In genomic region chr12:29725587-29726320, GRCh38 we compare ENCODE assay signal across 10 cellular contexts. TPM values are rescaled to one million over a fixed set of nuclear protein-coding genes. Genes with fewer than 3 reads are reported as not detected.
DNase-seq lines count a peak whose midpoint lies in the region; ATAC-seq and TF ChIP-seq lines count a peak whose summit lies in the region.
"Had no signal": no experiment of that assay in that cellular context is flagged by ENCODE, and none has a peak within 500 bp of the region (broad histone marks: within the 10 kb centered on the region; RNA-seq: fewer than 3 reads in every experiment).

No MANE protein-coding gene starts in this region.

- H3K36me3 ChIP-seq in A673 (ENCODE audit: insufficient read depth, low read length, poor library complexity, severe bottlenecking): no peaks in the 10 kb centered on the region
- no peaks in the 10 kb centered on the region for H3K36me3 ChIP-seq in muscle layer of colon (ENCODE audit: insufficient read depth, low read length)

- CTCF ChIA-PET in A673 (lab: Charles Lee): interaction anchor here (0.6 kb wide), 1 partner anchor 518 kb away, joined by 4 read pairs; no protein-coding TSS in a partner anchor

- H3K4me3 Mint-ChIP-seq in stimulated activated memory B cell treated with anti-CD40 and anti-IgM and Interleukin-4, amounts not matched to agents 10 μg/mL and 1 μg/mL and 100 μg/mL, for 72 hours: no peak overlapping the region
- H3K4me3 Mint-ChIP-seq: B cell had no signal

- H3K9me3 Mint-ChIP-seq in stimulated activated memory B cell treated with anti-CD40 and anti-IgM and Interleukin-4, amounts not matched to agents 10 μg/mL and 1 μg/mL and 100 μg/mL, for 72 hours: peaks cover 3% of the 10 kb centered on the region

- no peaks in the 10 kb centered on the region for H3K36me3 Mint-ChIP-seq in stimulated activated memory B cell treated with anti-CD40 and anti-IgM and Interleukin-4, amounts not matched to agents 10 μg/mL and 1 μg/mL and 100 μg/mL, for 72 hours

- TF ChIP-seq CTCF in A673 (conservative IDR thresholded peaks at IDR 0.05; ENCODE audit: low read depth, low read length): no peak

- no peak overlapping the region for H3K27ac Mint-ChIP-seq in stimulated activated memory B cell treated with anti-CD40 and anti-IgM and Interleukin-4, amounts not matched to agents 10 μg/mL and 1 μg/mL and 100 μg/mL, for 72 hours
- H3K27ac Mint-ChIP-seq: B cell had no signal

- H3K9ac ChIP-seq in muscle layer of colon (ENCODE audit: low read length): no peak overlapping the region

- H3K27me3 ChIP-seq in A673 (replicated peaks; ENCODE audit: insufficient read depth, low read depth, low read length, poor library complexity) (no peaks in the 10 kb centered on the region), muscle layer of colon (ENCODE audit: control insufficient read depth in 1 of 2, insufficient read depth in 2 of 2, low read length in 2 of 2) (no peaks in the 10 kb centered on the region)

- DNase-seq in A673 (ENCODE audit: low spot score) (peak; percentile 39), M059J (ENCODE audit: low read depth) (peak; percentile 33), dermis blood vessel endothelial cell (peak; percentile 81), occipital lobe (lab: John Stamatoyannopoulos, UW) (no peak), ACHN (no peak)

- H3K4me1 Mint-ChIP-seq in stimulated activated memory B cell treated with anti-CD40 and anti-IgM and Interleukin-4, amounts not matched to agents 10 μg/mL and 1 μg/mL and 100 μg/mL, for 72 hours: no peaks in the 10 kb centered on the region
- H3K4me1 Mint-ChIP-seq: B cell had no signal

- BruUV-seq in A673 (replicated peaks; lab: Mats Ljungman, UMichigan): no TSS peak

- in situ Hi-C loops in ACHN (cut with HindIII; ENCODE audit: low pct_ligation_motif_present, low pct_unique_long_range_greater_than_20kb, low sequenced_read_pairs): no loop called here

- no peaks in the 10 kb centered on the region for H3K9me3 ChIP-seq in A673 (ENCODE audit: low read depth, low read length, poor library complexity, severe bottlenecking)
- H3K9me3 ChIP-seq in muscle layer of colon (ENCODE audit: low read length): no peaks in the 10 kb centered on the region

- intact Hi-C loops in A673 (cut with micrococcal nuclease; ENCODE audit: unreplicated experiment): no loop called here

- ATAC-seq in HG03439 (IDR thresholded peaks at IDR 0.05; ENCODE audit: unreplicated experiment): no peak
- no peak for ATAC-seq in stimulated activated memory B cell treated with anti-CD40 and anti-IgM and Interleukin-4, amounts not matched to agents 10 μg/mL and 1 μg/mL and 100 μg/mL, for 72 hours
- ATAC-seq: K562 had no signal

- H3K27ac ChIP-seq in A673 (ENCODE audit: low read depth, low read length, poor library complexity, severe bottlenecking) (no peak overlapping the region), muscle layer of colon (ENCODE audit: low read depth, low read length) (peak overlapping the region; percentile 53)

- POLR2A ChIA-PET in A673 (lab: Charles Lee; ENCODE audit: low non-redundant PET): no interaction called here

- H3K4me3 ChIP-seq in A673 (ENCODE audit: low read depth, low read length, poor library complexity, severe bottlenecking): no peak overlapping the region
- no peak overlapping the region for H3K4me3 ChIP-seq in muscle layer of colon (ENCODE audit: low read depth in 1 of 2, low read length in 2 of 2)
- H3K4me3 ChIP-seq: K562 had no signal

- H3K4me1 ChIP-seq in A673 (ENCODE audit: insufficient read depth, low read length, poor library complexity, severe bottlenecking) (peaks cover 15% of the 10 kb centered on the region), muscle layer of colon (ENCODE audit: insufficient read depth, low read length) (peaks cover 60% of the 10 kb centered on the region)

- H3K27me3 Mint-ChIP-seq in stimulated activated memory B cell treated with anti-CD40 and anti-IgM and Interleukin-4, amounts not matched to agents 10 μg/mL and 1 μg/mL and 100 μg/mL, for 72 hours: no peaks in the 10 kb centered on the region
- H3K27me3 Mint-ChIP-seq: B cell had no signal

RNA-seq across cellular contexts. Expression of gene TMTC1, which starts 58.0 kb away (rescaled TPM):
- total RNA-seq in A673 (2021) (4.4 and 6.1 TPM in 2 replicates), dermis blood vessel endothelial cell (12.9 and 19.2 TPM in 2 replicates), occipital lobe (40.4 TPM)
- 3.9 and 6.3 TPM in 2 replicates for total RNA-seq in M059J (2014; rRNA removed; shearing (Covaris generic))
- total RNA-seq: B cell had no signal

Comparison
In these comparisons a context has a peak if more than half of its experiments do, and no peak if none do; other contexts are left out.
1. DNase-seq: peak in A673 (single experiment), M059J (single experiment) and dermis blood vessel endothelial cell (single experiment); none in occipital lobe (single experiment) and ACHN (single experiment).